7 cellular contexts compared by ENCODE assay signal in genomic region chr10:89301721-89302445, GRCh38. TPM values are rescaled to one million over a fixed set of nuclear protein-coding genes. Genes with fewer than 3 reads are reported as not detected.
DNase-seq lines count a peak whose midpoint lies in the region; ATAC-seq and TF ChIP-seq lines count a peak whose summit lies in the region.

IFIT2 (plus strand) TSS chr10:89302046; CDS start chr10:89302124, 78 bp downstream.

- H3K9me3 Mint-ChIP-seq in T-helper 1 cell treated with Interleukin-12 subunit alpha and Interleukin-12 subunit beta and Interleukin-4 antibody, amounts not matched to agents 30 μg/mL and 1 μg/mL, for 36 hours, result peaks cover 21% of the 10 kb centered on the region
- H3K9me3 Mint-ChIP-seq in central memory CD8-positive, alpha-beta T cell, result no peaks in the 10 kb centered on the region

- no peaks in the 10 kb centered on the region for H4K20me1 ChIP-seq in Loucy (ENCODE audit: insufficient read depth, low read length, poor library complexity, severe bottlenecking)

- peaks cover 55% of the 10 kb centered on the region for H3K27me3 Mint-ChIP-seq in T-helper 1 cell treated with Interleukin-12 subunit alpha and Interleukin-12 subunit beta and Interleukin-4 antibody, amounts not matched to agents 30 μg/mL and 1 μg/mL, for 36 hours (ENCODE audit: low read depth)
- H3K27me3 Mint-ChIP-seq in central memory CD8-positive, alpha-beta T cell, result no peaks in the 10 kb centered on the region

- WGBS in testis, 2 donors, result 4 to 15% methylated on average over 10 of the region's 10 CpGs

- peak within 1 kb of the TSS; percentile 75 for H3K4me3 Mint-ChIP-seq in T-helper 1 cell treated with Interleukin-12 subunit alpha and Interleukin-12 subunit beta and Interleukin-4 antibody, amounts not matched to agents 30 μg/mL and 1 μg/mL, for 36 hours
- H3K4me3 Mint-ChIP-seq in central memory CD8-positive, alpha-beta T cell, result peak within 1 kb of the TSS; percentile 91

- H3K4me1 Mint-ChIP-seq in T-helper 1 cell treated with Interleukin-12 subunit alpha and Interleukin-12 subunit beta and Interleukin-4 antibody, amounts not matched to agents 30 μg/mL and 1 μg/mL, for 36 hours (ENCODE audit: low read depth), result peaks cover 23% of the 10 kb centered on the region
- H3K4me1 Mint-ChIP-seq in central memory CD8-positive, alpha-beta T cell, result peaks cover 41% of the 10 kb centered on the region

- H3K4me3 ChIP-seq in GM12865 (ENCODE audit: low read depth, low read length), result peak within 1 kb of the TSS; percentile 61
- peak within 1 kb of the TSS; percentile 78 for H3K4me3 ChIP-seq in Loucy (ENCODE audit: low read length, poor library complexity, severe bottlenecking)
- peak within 1 kb of the TSS; percentile 66 for H3K4me3 ChIP-seq in lower lobe of right lung
- H3K4me3 ChIP-seq in testis, result peak within 1 kb of the TSS; percentile 49 to 59

- H3K27ac ChIP-seq in lower lobe of right lung (peak within 1 kb of the TSS; percentile 93), testis (peak within 1 kb of the TSS; percentile 71 to 83)

- H3K27me3 ChIP-seq in Loucy (ENCODE audit: insufficient read depth, low read length, poor library complexity, severe bottlenecking), result no peaks in the 10 kb centered on the region
- no peaks in the 10 kb centered on the region for H3K27me3 ChIP-seq in lower lobe of right lung (ENCODE audit: low read depth)
- no peaks in the 10 kb centered on the region for H3K27me3 ChIP-seq in testis

- ATAC-seq in GM21825 (IDR thresholded peaks at IDR 0.05; ENCODE audit: unreplicated experiment) (peak; percentile 68), lower lobe of right lung (peak; percentile 83 to 88)
- peak; percentile 74 for ATAC-seq in central memory CD8-positive, alpha-beta T cell (replicated peaks; ENCODE audit: extremely low read depth, poor library complexity, severe bottlenecking)

- H3K9ac ChIP-seq in Loucy (ENCODE audit: low read depth, low read length, poor library complexity, severe bottlenecking), result peak within 1 kb of the TSS; percentile 79

- H3K4me1 ChIP-seq in Loucy (ENCODE audit: insufficient read depth, low read length, poor library complexity, severe bottlenecking), result peaks cover 22% of the 10 kb centered on the region
- peaks cover 33% of the 10 kb centered on the region for H3K4me1 ChIP-seq in lower lobe of right lung
- peaks cover 5% of the 10 kb centered on the region for H3K4me1 ChIP-seq in testis

- H3K9me2 ChIP-seq in Loucy (replicated peaks; ENCODE audit: low read depth, low read length), result no peaks in the 10 kb centered on the region

- DNase-seq in GM12865 (ENCODE audit: low read depth) (peak; percentile 75), lower lobe of right lung (no peak), testis (peak; percentile 28)
- peak in 1 of 2 donors; percentile 20 for DNase-seq in central memory CD8-positive, alpha-beta T cell (ENCODE audit: low spot score in 2 of 2)

- TF ChIP-seq CTCF in GM12865 (IDR thresholded peaks at IDR 0.05; ENCODE audit: insufficient read depth, low read depth, low read length, missing control alignments) (no peak), Loucy (conservative IDR thresholded peaks at IDR 0.05; ENCODE audit: low read length) (no peak), lower lobe of right lung (IDR thresholded peaks at IDR 0.05) (no peak), testis (IDR thresholded peaks at IDR 0.05) (no peak)

- peak within 1 kb of the TSS; percentile 77 for H3K4me2 ChIP-seq in Loucy (ENCODE audit: low read depth, low read length, poor library complexity, severe bottlenecking)

- TF ChIP-seq POLR2A in testis (IDR thresholded peaks at IDR 0.05), result no peak

- no peaks in the 10 kb centered on the region for H3F3A ChIP-seq in Loucy (ENCODE audit: low read depth)

- peaks cover 8% of the 10 kb centered on the region for H3K36me3 Mint-ChIP-seq in T-helper 1 cell treated with Interleukin-12 subunit alpha and Interleukin-12 subunit beta and Interleukin-4 antibody, amounts not matched to agents 30 μg/mL and 1 μg/mL, for 36 hours (ENCODE audit: low read depth)
- H3K36me3 Mint-ChIP-seq in central memory CD8-positive, alpha-beta T cell (ENCODE audit: insufficient read depth), result peaks cover 27% of the 10 kb centered on the region

- H2AFZ ChIP-seq in Loucy (ENCODE audit: low read length), result peak within 1 kb of the TSS; percentile 91

- peak within 1 kb of the TSS; percentile 65 for H3K27ac Mint-ChIP-seq in T-helper 1 cell treated with Interleukin-12 subunit alpha and Interleukin-12 subunit beta and Interleukin-4 antibody, amounts not matched to agents 30 μg/mL and 1 μg/mL, for 36 hours
- H3K27ac Mint-ChIP-seq in central memory CD8-positive, alpha-beta T cell (ENCODE audit: low read depth), result peak within 1 kb of the TSS; percentile 97

- intact Hi-C loops in lower lobe of right lung (cut with DNase I), result no loop called here
- intact Hi-C loops in testis (cut with DNase I; ENCODE audit: low total_unique reads), result no loop called here

- H3K9me3 ChIP-seq in Loucy (ENCODE audit: insufficient read depth, low read depth, low read length) (peaks cover 4% of the 10 kb centered on the region; the same call in 1 of the 2 replicates), lower lobe of right lung (no peaks in the 10 kb centered on the region), testis (no peaks in the 10 kb centered on the region)

- H3K36me3 ChIP-seq in Loucy (ENCODE audit: insufficient read depth, low read length) (no peaks in the 10 kb centered on the region), lower lobe of right lung (peaks cover 13% of the 10 kb centered on the region), testis (ENCODE audit: low read depth, missing control alignments) (no peaks in the 10 kb centered on the region)

- 0 out of 2 replicates have a peak, but pooled peaks cover 17% of the 10 kb centered on the region for H3K79me2 ChIP-seq in Loucy (ENCODE audit: insufficient read depth, low read length)

RNA-seq across cellular contexts. Expression of gene IFIT2, which starts in this region (rescaled TPM):
- total RNA-seq in lower lobe of right lung, result 64.8 TPM
- total RNA-seq in testis, result 1 to 10 TPM; 1.3 to 1.6 TPM
- polyA plus RNA-seq in testis (ENCODE audit: insufficient read depth, low read depth, low replicate concordance), result 4.3 TPM

Comparison
In these comparisons a context has a peak if more than half of its experiments do, and no peak if none do; other contexts are left out.
1. RNA of gene IFIT2 (total RNA-seq): 64.8 TPM in lower lobe of right lung (single experiment); 1.3 to 1.6 TPM in testis; every median in the first group is over 10 times any median in the second.
2. Peak in every context shown above with its lines, with median percentiles within 50 percentile points of each other: H3K4me3 ChIP-seq and ATAC-seq.